27 cellular contexts compared by ENCODE assay signal in genomic region chr22:49499433-49500075, GRCh38.
"Had no signal": no experiment of that assay in that cellular context is flagged by ENCODE, and none has a peak within 500 bp of the region (broad histone marks: within the 10 kb centered on the region; RNA-seq: fewer than 3 reads in every experiment).

No MANE protein-coding gene starts in this region.

- H3K9ac ChIP-seq: neural progenitor cell, parathyroid adenoma had no signal

- DNase-seq: dorsolateral prefrontal cortex; effector CD4-positive, alpha-beta T cell; foreskin keratinocyte; heart left ventricle; kidney; left lung; mesenchymal stem cell; midbrain; naive thymus-derived CD4-positive, alpha-beta T cell; right lobe of liver; stimulated activated CD4-positive, alpha-beta T cell treated with anti-CD3 and anti-CD28 coated beads, Interleukin-12 subunit alpha, Interleukin-12 subunit beta, amount 100 ng/mL, for 4 hours; stimulated activated CD4-positive, alpha-beta T cell treated with anti-CD3 and anti-CD28 coated beads, Interleukin-1b, Interleukin-23, amount 100 ng/mL, for 48 hours; stimulated activated CD4-positive, alpha-beta T cell treated with anti-CD3 and anti-CD28 coated beads, Interleukin-4, amount 100 ng/mL, for 1 hour; stimulated activated CD8-positive, alpha-beta memory T cell treated with anti-CD3 and anti-CD28 coated beads, Interleukin-4, amount 100 ng/mL, for 48 hours; stimulated activated naive CD4-positive, alpha-beta T cell; stimulated activated naive CD8-positive, alpha-beta T cell treated with anti-CD3 and anti-CD28 coated beads, Interleukin-15, amount 100 ng/mL, for 72 hours; transverse colon had no signal

- H3K27me3 Mint-ChIP-seq: naive thymus-derived CD4-positive, alpha-beta T cell; stimulated activated naive CD8-positive, alpha-beta T cell treated with anti-CD3 and anti-CD28 coated beads, Interleukin-15, amount 100 ng/mL, for 72 hours had no signal

- H3K27me3 ChIP-seq: dorsolateral prefrontal cortex, foreskin keratinocyte, heart left ventricle, hepatocyte, left lung, neural progenitor cell, right lobe of liver, suprapubic skin, transverse colon, vagina had no signal

- H2AFZ ChIP-seq: hepatocyte, neural progenitor cell, parathyroid adenoma had no signal

- H3K9me3 ChIP-seq: right lobe of liver, suprapubic skin, transverse colon, vagina had no signal

- H3K27ac Mint-ChIP-seq: naive thymus-derived CD4-positive, alpha-beta T cell; nephron; neural progenitor cell; progenitor cell of endocrine pancreas; stimulated activated naive CD8-positive, alpha-beta T cell treated with anti-CD3 and anti-CD28 coated beads, Interleukin-15, amount 100 ng/mL, for 72 hours had no signal

- H3K27ac ChIP-seq: dorsolateral prefrontal cortex, foreskin keratinocyte, gastroesophageal sphincter, heart left ventricle, hepatocyte, left lung, neural progenitor cell, parathyroid adenoma, right lobe of liver, suprapubic skin, transverse colon, vagina had no signal

- ATAC-seq: esophagus mucosa; foreskin keratinocyte; gastroesophageal sphincter; heart left ventricle; left lung; naive thymus-derived CD4-positive, alpha-beta T cell; right lobe of liver; stimulated activated naive CD8-positive, alpha-beta T cell treated with anti-CD3 and anti-CD28 coated beads, Interleukin-15, amount 100 ng/mL, for 72 hours had no signal

- H3K36me3 ChIP-seq: gastroesophageal sphincter, heart left ventricle, left lung, neural progenitor cell, right lobe of liver, suprapubic skin, transverse colon, vagina had no signal

- H3K4me1 ChIP-seq: foreskin keratinocyte, gastroesophageal sphincter, heart left ventricle, left lung, neural progenitor cell, parathyroid adenoma, right lobe of liver, suprapubic skin, transverse colon, vagina had no signal

- H3K4me3 ChIP-seq: dorsolateral prefrontal cortex, gastroesophageal sphincter, heart left ventricle, hepatocyte, left lung, neural progenitor cell, right lobe of liver, smooth muscle cell, suprapubic skin, transverse colon, vagina had no signal

- H3K4me3 Mint-ChIP-seq: naive thymus-derived CD4-positive, alpha-beta T cell; nephron; neural progenitor cell; stimulated activated naive CD8-positive, alpha-beta T cell treated with anti-CD3 and anti-CD28 coated beads, Interleukin-15, amount 100 ng/mL, for 72 hours had no signal

- H3K79me2 ChIP-seq: hepatocyte, parathyroid adenoma had no signal

- H3K4me2 ChIP-seq: hepatocyte, neural progenitor cell, smooth muscle cell had no signal

- H3K36me3 Mint-ChIP-seq: neural progenitor cell had no signal

- H3K9me3 Mint-ChIP-seq: stimulated activated naive CD8-positive, alpha-beta T cell treated with anti-CD3 and anti-CD28 coated beads, Interleukin-15, amount 100 ng/mL, for 72 hours had no signal

- H3K4me1 Mint-ChIP-seq: naive thymus-derived CD4-positive, alpha-beta T cell; nephron; neural progenitor cell; stimulated activated naive CD8-positive, alpha-beta T cell treated with anti-CD3 and anti-CD28 coated beads, Interleukin-15, amount 100 ng/mL, for 72 hours had no signal
